Comparison of ENCODE assay signal across 8 cellular contexts in genomic region chr22:17303840-17304779, GRCh38.
A peak's percentile ranks its signal among the peaks of the same experiment; 100 is the strongest.
DNase-seq lines count a peak whose midpoint lies in the region; ATAC-seq and TF ChIP-seq lines count a peak whose summit lies in the region.

No MANE protein-coding gene starts in this region.

- H3K9ac ChIP-seq in smooth muscle cell (ENCODE audit: low read depth) = no peak overlapping the region

- no peaks in the 10 kb centered on the region for H3K9me3 ChIP-seq in smooth muscle cell (replicated peaks; ENCODE audit: low read depth)

- peaks cover 4% of the 10 kb centered on the region for H3K9me3 Mint-ChIP-seq in activated naive CD8-positive, alpha-beta T cell treated with anti-CD3 and anti-CD28 coated beads, Interleukin-2, amount 50 U/mL, for 24 hours

- no peaks in the 10 kb centered on the region for H3K36me3 Mint-ChIP-seq in activated naive CD8-positive, alpha-beta T cell treated with anti-CD3 and anti-CD28 coated beads, Interleukin-2, amount 50 U/mL, for 24 hours (ENCODE audit: low read depth)

- no peak overlapping the region for H3K27ac ChIP-seq in smooth muscle cell (ENCODE audit: low read depth)

- H3K4me2 ChIP-seq in smooth muscle cell = no peak overlapping the region

- peak overlapping the region; percentile 93 for H3K27ac Mint-ChIP-seq in activated naive CD8-positive, alpha-beta T cell treated with anti-CD3 and anti-CD28 coated beads, Interleukin-2, amount 50 U/mL, for 24 hours

- 90% methylated on average over 21 of the region's 21 CpGs for WGBS in smooth muscle cell (ENCODE audit: low lambda C conversion rate)

- H3K27me3 ChIP-seq in smooth muscle cell (ENCODE audit: low read depth) = no peaks in the 10 kb centered on the region

- no peaks in the 10 kb centered on the region for H3K36me3 ChIP-seq in smooth muscle cell (ENCODE audit: low read depth)

- no peak overlapping the region for H3K4me3 ChIP-seq in smooth muscle cell

- no peaks in the 10 kb centered on the region for H3F3A ChIP-seq in smooth muscle cell (ENCODE audit: low read depth)

- no peaks in the 10 kb centered on the region for H4K20me1 ChIP-seq in smooth muscle cell (ENCODE audit: low read depth)

- ATAC-seq in GM19467 (IDR thresholded peaks at IDR 0.05; ENCODE audit: unreplicated experiment) (peak; percentile 66), HG03135 (IDR thresholded peaks at IDR 0.05; ENCODE audit: unreplicated experiment) (no peak), HG03159 (IDR thresholded peaks at IDR 0.05; ENCODE audit: unreplicated experiment) (no peak)
- ATAC-seq in activated naive CD8-positive, alpha-beta T cell treated with anti-CD3 and anti-CD28 coated beads, Interleukin-2, amount 50 U/mL, for 24 hours = peak; percentile 95

- no peak for TF ChIP-seq CTCF in smooth muscle cell (IDR thresholded peaks at IDR 0.05; ENCODE audit: borderline replicate concordance, insufficient read depth, poor library complexity, severe bottlenecking)

- peaks cover 31% of the 10 kb centered on the region for H3K4me1 Mint-ChIP-seq in activated naive CD8-positive, alpha-beta T cell treated with anti-CD3 and anti-CD28 coated beads, Interleukin-2, amount 50 U/mL, for 24 hours

- H3K79me2 ChIP-seq in smooth muscle cell (ENCODE audit: low read depth) = no peaks in the 10 kb centered on the region

- no peaks in the 10 kb centered on the region for H3K27me3 Mint-ChIP-seq in activated naive CD8-positive, alpha-beta T cell treated with anti-CD3 and anti-CD28 coated beads, Interleukin-2, amount 50 U/mL, for 24 hours

- H3K4me1 ChIP-seq in smooth muscle cell (ENCODE audit: low read depth) = no peaks in the 10 kb centered on the region

- peak overlapping the region; percentile 26 for H3K4me3 Mint-ChIP-seq in activated naive CD8-positive, alpha-beta T cell treated with anti-CD3 and anti-CD28 coated beads, Interleukin-2, amount 50 U/mL, for 24 hours

- DNase-seq in T follicular helper cell (ENCODE audit: low read depth) = peak; percentile 49
- peak; percentile 65 for DNase-seq in activated naive CD8-positive, alpha-beta T cell treated with anti-CD3 and anti-CD28 coated beads, Interleukin-2, amount 50 U/mL, for 24 hours
- peak; percentile 15 for DNase-seq in stimulated activated CD8-positive, alpha-beta memory T cell treated with anti-CD3 and anti-CD28 coated beads, Interleukin-7, amount 100 ng/mL, for 24 hours (ENCODE audit: low read depth)
- DNase-seq in smooth muscle cell (lab: John Stamatoyannopoulos, UW; ENCODE audit: unreplicated experiment) = no peak
- DNase-seq in NCI-H1436 treated with DMSO at 0.1 percent for 48 hours (lab: John Stamatoyannopoulos, UW) = no peak

- H2AFZ ChIP-seq in smooth muscle cell (ENCODE audit: low read depth) = no peak overlapping the region

Comparison
In these comparisons a context has a peak if more than half of its experiments do, and no peak if none do; other contexts are left out.
1. ATAC-seq: peak in GM19467 (single experiment) and activated naive CD8-positive, alpha-beta T cell treated with anti-CD3 and anti-CD28 coated beads, Interleukin-2, amount 50 U/mL, for 24 hours (single experiment); none in HG03135 (single experiment) and HG03159 (single experiment).
2. DNase-seq: peak in T follicular helper cell (single experiment), activated naive CD8-positive, alpha-beta T cell treated with anti-CD3 and anti-CD28 coated beads, Interleukin-2, amount 50 U/mL, for 24 hours (single experiment) and stimulated activated CD8-positive, alpha-beta memory T cell treated with anti-CD3 and anti-CD28 coated beads, Interleukin-7, amount 100 ng/mL, for 24 hours (single experiment); none in smooth muscle cell (single experiment) and NCI-H1436 treated with DMSO at 0.1 percent for 48 hours (single experiment).